ENCODE assay signal across 20 cellular contexts in genomic region chr1:17121881-17122280, GRCh38. TPM values are rescaled to one million over a fixed set of nuclear protein-coding genes. Genes with fewer than 3 reads are reported as not detected.
DNase-seq lines count a peak whose midpoint lies in the region; ATAC-seq and TF ChIP-seq lines count a peak whose summit lies in the region.
"Had no signal": no experiment of that assay in that cellular context is flagged by ENCODE, and none has a peak within 500 bp of the region (broad histone marks: within the 10 kb centered on the region; RNA-seq: fewer than 3 reads in every experiment).

No MANE protein-coding gene starts in this region.

- H4K20me1 ChIP-seq in BLaER1 treated with 17β-estradiol and CSF1 and Interleukin-3, amounts not matched to agents 10 nM and 100 nM: peaks cover 0 to 14% (median 0%) of the 10 kb centered on the region in 11 experiments; a peak in 6 of 22 replicates
- H4K20me1 ChIP-seq in osteoblast (ENCODE audit: insufficient read depth, low read length): no peaks in the 10 kb centered on the region

- H3K9ac ChIP-seq in BLaER1 treated with 17β-estradiol and CSF1 and Interleukin-3, amounts not matched to agents 10 nM and 100 nM: peak overlapping the region in 10 of 11 experiments; percentile 32 to 70 (median 62); a peak in 19 of 22 replicates

- TF ChIP-seq CTCF in dorsolateral prefrontal cortex (IDR thresholded peaks at IDR 0.05 in 54 of 56, conservative IDR thresholded peaks at IDR 0.05 in 2 of 56; ENCODE audit: low read depth in 1 of 56, partially characterized antibody in 56 of 56) (no peak), osteoblast (IDR thresholded peaks at IDR 0.05; ENCODE audit: extremely low read depth, low read depth, low read length) (no peak), type B pancreatic cell (conservative IDR thresholded peaks at IDR 0.05) (no peak)

- no peak overlapping the region for H3K27ac Mint-ChIP-seq in type B pancreatic cell
- H3K27ac Mint-ChIP-seq: activated CD8-positive, alpha-beta T cell treated with anti-CD3 and anti-CD28 coated beads for 36 hours; activated T-cell treated with anti-CD3 and anti-CD28 coated beads, Interleukin-2, amount 50 U/mL, for 24 hours; T-helper 1 cell treated with Interleukin-12 subunit alpha and Interleukin-12 subunit beta and Interleukin-4 antibody, amounts not matched to agents 30 μg/mL and 1 μg/mL, for 36 hours; WTC11 had no signal

- ATAC-seq in HG02840 (IDR thresholded peaks at IDR 0.05; ENCODE audit: low FRiP score, unreplicated experiment) (no peak), GM21390 (IDR thresholded peaks at IDR 0.05; ENCODE audit: unreplicated experiment) (no peak)
- ATAC-seq: activated CD8-positive, alpha-beta T cell treated with anti-CD3 and anti-CD28 coated beads for 36 hours; body of pancreas; foreskin keratinocyte; WTC11 had no signal

- H3K4me3 ChIP-seq in BLaER1 treated with 17β-estradiol and CSF1 and Interleukin-3, amounts not matched to agents 10 nM and 100 nM: peak overlapping the region in 5 of 10 experiments; percentile 2 to 35 (median 24); a peak in 7 of 20 replicates
- H3K4me3 ChIP-seq in MG63 (no peak overlapping the region), dorsolateral prefrontal cortex (no peak overlapping the region), osteoblast (ENCODE audit: insufficient read depth, low read length) (no peak overlapping the region)
- H3K4me3 ChIP-seq: body of pancreas, tibial nerve had no signal

- H3K27ac ChIP-seq in BLaER1 treated with 17β-estradiol and CSF1 and Interleukin-3, amounts not matched to agents 10 nM and 100 nM: peak overlapping the region in 10 of 11 experiments; percentile 29 to 75 (median 68); a peak in 19 of 22 replicates
- H3K27ac ChIP-seq in dorsolateral prefrontal cortex (peak overlapping the region in 45 of 59 donors; percentile 5 to 80 (median 58)), osteoblast (ENCODE audit: low read depth, low read length) (peak overlapping the region; percentile 63)
- H3K27ac ChIP-seq: body of pancreas, foreskin keratinocyte, tibial nerve had no signal

- no peaks in the 10 kb centered on the region for H3K36me3 Mint-ChIP-seq in type B pancreatic cell
- H3K36me3 Mint-ChIP-seq: WTC11 had no signal

- no peaks in the 10 kb centered on the region for H3K9me3 Mint-ChIP-seq in type B pancreatic cell
- H3K9me3 Mint-ChIP-seq: activated CD8-positive, alpha-beta T cell treated with anti-CD3 and anti-CD28 coated beads for 36 hours; activated T-cell treated with anti-CD3 and anti-CD28 coated beads, Interleukin-2, amount 50 U/mL, for 24 hours; T-helper 1 cell treated with Interleukin-12 subunit alpha and Interleukin-12 subunit beta and Interleukin-4 antibody, amounts not matched to agents 30 μg/mL and 1 μg/mL, for 36 hours; WTC11 had no signal

- H3K27me3 Mint-ChIP-seq in type B pancreatic cell: peaks cover 32% of the 10 kb centered on the region

- H2AFZ ChIP-seq in osteoblast (ENCODE audit: low read length): no peak overlapping the region

- H3K4me3 Mint-ChIP-seq in type B pancreatic cell: no peak overlapping the region
- H3K4me3 Mint-ChIP-seq: activated CD8-positive, alpha-beta T cell treated with anti-CD3 and anti-CD28 coated beads for 36 hours; activated T-cell treated with anti-CD3 and anti-CD28 coated beads, Interleukin-2, amount 50 U/mL, for 24 hours; T-helper 1 cell treated with Interleukin-12 subunit alpha and Interleukin-12 subunit beta and Interleukin-4 antibody, amounts not matched to agents 30 μg/mL and 1 μg/mL, for 36 hours; WTC11 had no signal

- H3K9me3 ChIP-seq in BLaER1 treated with 17β-estradiol and CSF1 and Interleukin-3, amounts not matched to agents 10 nM and 100 nM (replicated peaks in 1 of 11): no peaks in the 10 kb centered on the region
- H3K9me3 ChIP-seq in MG63 (no peaks in the 10 kb centered on the region), osteoblast (ENCODE audit: low read depth, low read length) (no peaks in the 10 kb centered on the region)
- H3K9me3 ChIP-seq: body of pancreas, tibial nerve had no signal

- peak overlapping the region; percentile 96 to 100 (median 100) for H3K4me2 ChIP-seq in BLaER1 treated with 17β-estradiol and CSF1 and Interleukin-3, amounts not matched to agents 10 nM and 100 nM
- H3K4me2 ChIP-seq in osteoblast (ENCODE audit: insufficient read depth, low read length): peak overlapping the region; percentile 39

- intact Hi-C loops in dorsolateral prefrontal cortex (cut with DNase I): loop anchor here in 1 of 2 donors (2.0 to 10.0 kb wide), 2 partner anchors 65 to 313 kb away; partner anchors contain the start of gene RCC2

- peaks cover 50 to 65% (median 58%) of the 10 kb centered on the region in 10 experiments for H3K4me1 ChIP-seq in BLaER1 treated with 17β-estradiol and CSF1 and Interleukin-3, amounts not matched to agents 10 nM and 100 nM
- H3K4me1 ChIP-seq in osteoblast (ENCODE audit: insufficient read depth, low read length): peaks cover 31% of the 10 kb centered on the region
- H3K4me1 ChIP-seq: foreskin keratinocyte had no signal

- H3K4me1 Mint-ChIP-seq in type B pancreatic cell (ENCODE audit: unreplicated experiment): peaks cover 28% of the 10 kb centered on the region

- peaks cover 19 to 23% (median 21%) of the 10 kb centered on the region in 11 experiments for H3K27me3 ChIP-seq in BLaER1 treated with 17β-estradiol and CSF1 and Interleukin-3, amounts not matched to agents 10 nM and 100 nM
- no peaks in the 10 kb centered on the region for H3K27me3 ChIP-seq in MG63
- no peaks in the 10 kb centered on the region for H3K27me3 ChIP-seq in dorsolateral prefrontal cortex
- H3K27me3 ChIP-seq in osteoblast (ENCODE audit: insufficient read depth, low read length): peaks cover 30% of the 10 kb centered on the region
- H3K27me3 ChIP-seq: body of pancreas had no signal

- no peaks in the 10 kb centered on the region for H3K36me3 ChIP-seq in BLaER1 treated with 17β-estradiol and CSF1 and Interleukin-3, amounts not matched to agents 10 nM and 100 nM
- H3K36me3 ChIP-seq in MG63 (no peaks in the 10 kb centered on the region), osteoblast (ENCODE audit: insufficient read depth, low read length) (no peaks in the 10 kb centered on the region)
- H3K36me3 ChIP-seq: tibial nerve had no signal

- peak; percentile 29 for DNase-seq in MG63
- peak in 1 of 10 donors; percentile 36 for DNase-seq in dorsolateral prefrontal cortex
- DNase-seq in osteoblast (ENCODE audit: insufficient read length, low spot score, missing footprints): peak; percentile 86
- no peak for DNase-seq in T1000 (lab: John Stamatoyannopoulos, UW)
- no peak for DNase-seq in type B pancreatic cell (ENCODE audit: extremely low spot score, unreplicated experiment)
- DNase-seq: activated CD8-positive, alpha-beta T cell treated with anti-CD3 and anti-CD28 coated beads for 36 hours; activated naive CD4-positive, alpha-beta T cell treated with anti-CD3 and anti-CD28 coated beads, Interleukin-2, amount 50 U/mL, for 16 hours; activated T-cell treated with anti-CD3 and anti-CD28 coated beads, Interleukin-2, amount 50 U/mL, for 24 hours; foreskin keratinocyte; GOT3; NCI-H1436; NCI-H2171; stimulated activated naive CD4-positive, alpha-beta T cell had no signal

- no peaks in the 10 kb centered on the region for H3K79me2 ChIP-seq in osteoblast (ENCODE audit: insufficient read depth, low read length)

RNA-seq across cellular contexts. Expression of gene PADI2, which starts 2.6 kb away (rescaled TPM):
- 0.20 TPM in 1 of 2 replicates, not detected in the other for total RNA-seq in MG63 (2014; rRNA removed; shearing (Covaris generic); ENCODE audit: low replicate concordance)
- total RNA-seq in dorsolateral prefrontal cortex (100 to 1,000 TPM in 75 of 120 experiments, 10 to 100 TPM in 45; 50.7 to 418 (median 112) TPM), osteoblast (under 0.01 and 0.29 TPM in 2 replicates), type B pancreatic cell (ENCODE audit: low replicate concordance) (3.5 and 5.6 TPM in 2 replicates)
- total RNA-seq: activated CD8-positive, alpha-beta T cell treated with anti-CD3 and anti-CD28 coated beads for 36 hours had no signal

Comparison
In these comparisons a context has a peak if more than half of its experiments do, and no peak if none do; other contexts are left out.
1. DNase-seq: peak in MG63 (single experiment) and osteoblast (single experiment); none in T1000 (single experiment) and type B pancreatic cell (single experiment).
2. Peak in every context shown above with its lines, with median percentiles within 50 percentile points of each other: H3K27ac ChIP-seq.